23 cellular contexts compared by ENCODE assay signal in the genomic region with DNA sequence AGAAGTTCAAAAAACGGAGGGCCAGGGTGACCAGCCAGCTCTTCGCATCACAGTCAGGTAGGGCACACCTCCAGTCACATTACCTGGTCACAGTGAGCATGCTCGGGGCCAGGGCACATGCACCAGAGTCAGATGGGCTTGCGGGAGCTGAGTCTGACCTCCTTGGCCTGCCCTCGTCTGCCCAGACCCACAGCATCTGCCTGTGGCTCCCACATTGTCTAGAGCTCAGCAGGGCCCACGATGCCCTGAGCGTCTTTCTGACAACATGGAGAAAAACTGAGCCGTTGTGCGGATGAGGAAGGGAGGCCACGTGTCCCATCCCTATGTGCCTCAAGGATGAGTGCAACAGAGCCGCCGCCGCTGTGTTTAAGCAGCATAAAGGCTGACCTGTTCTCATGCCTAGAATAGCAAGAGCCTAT. TPM values are rescaled to one million over a fixed set of nuclear protein-coding genes. Genes with fewer than 3 reads are reported as not detected.
DNase-seq lines count a peak whose midpoint lies in the region; ATAC-seq, FAIRE-seq and TF ChIP-seq lines count a peak whose summit lies in the region.
"Had no signal": no experiment of that assay in that cellular context is flagged by ENCODE, and none has a peak within 500 bp of the region (broad histone marks: within the 10 kb centered on the region; RNA-seq: fewer than 3 reads in every experiment).

No MANE protein-coding gene starts in this region.

- H2BK12ac ChIP-seq in H1 (ENCODE audit: low read depth, low read length): 0 out of 2 replicates have a peak overlapping the region, but pooled peaks have one; percentile 60

- peaks cover 12% of the 10 kb centered on the region for H3K4me1 Mint-ChIP-seq in stimulated activated effector memory CD8-positive, alpha-beta T cell treated with anti-CD3 and anti-CD28 coated beads, Interleukin-12 subunit alpha, Interleukin-12 subunit beta, amount 100 ng/mL, for 72 hours

- 92% methylated on average over 11 of the region's 13 CpGs; no CpG with 5 or more reads in 1 of the 2 experiments for WGBS in H1 (ENCODE audit: extremely low coverage in 1 of 2, insufficient coverage in 1 of 2, insufficient read length in 1 of 2, insufficient replicate concordance in 2 of 2, low coverage in 1 of 2, low lambda C conversion rate in 2 of 2, missing lambda C conversion rate in 1 of 2), 2 experiments

- H3K9me3 ChIP-seq in H1 (ENCODE audit: insufficient read depth in 2 of 2, low read depth in 1 of 2, low read length in 1 of 2): no peaks in the 10 kb centered on the region

- H3K23me2 ChIP-seq in H1 (ENCODE audit: low read depth, low read length): no peaks in the 10 kb centered on the region

- no peaks in the 10 kb centered on the region for H3K79me1 ChIP-seq in H1 (ENCODE audit: low read depth, low read length)

- CTCF ChIA-PET in H1 (lab: Charles Lee; ENCODE audit: partially characterized antibody): interaction anchor here (1.5 kb wide), 1 partner anchor 27 kb away, joined by 4 read pairs; no protein-coding TSS in a partner anchor

- TF ChIP-seq POLR2A in H1 (IDR thresholded peaks at IDR 0.05; ENCODE audit: control extremely low read depth in 1 of 2, low read depth in 2 of 2, low read length in 2 of 2): no peak

- no peak for TF ChIP-seq EP300 in H1 (IDR thresholded peaks at IDR 0.05; ENCODE audit: borderline replicate concordance in 1 of 2, low read depth in 2 of 2, low read length in 2 of 2)

- no peak overlapping the region for H3K4me3 Mint-ChIP-seq in stimulated activated effector memory CD8-positive, alpha-beta T cell treated with anti-CD3 and anti-CD28 coated beads, Interleukin-12 subunit alpha, Interleukin-12 subunit beta, amount 100 ng/mL, for 72 hours
- H3K4me3 Mint-ChIP-seq: CD8-positive, alpha-beta T cell had no signal

- no peak overlapping the region for H2BK20ac ChIP-seq in H1 (ENCODE audit: low read length)

- H3K27me3 ChIP-seq in H1 (replicated peaks in 1 of 4; ENCODE audit: control insufficient read depth in 3 of 4, extremely low read depth in 1 of 4, insufficient read depth in 3 of 4, low read length in 3 of 4): no peaks in the 10 kb centered on the region

- POLR2A ChIA-PET in H1 (lab: Charles Lee; ENCODE audit: partially characterized antibody): no interaction called here

- H3K18ac ChIP-seq in H1 (ENCODE audit: extremely low read depth, low read length): no peak overlapping the region

- no peak overlapping the region for H2AFZ ChIP-seq in H1 (ENCODE audit: low read length)
- H2AFZ ChIP-seq: GM23248 had no signal

- H2BK15ac ChIP-seq in H1 (ENCODE audit: low read length): no peak overlapping the region

- no peak overlapping the region for H3K23ac ChIP-seq in H1 (ENCODE audit: insufficient read length)

- no peak for ATAC-seq in stimulated activated effector memory CD8-positive, alpha-beta T cell treated with anti-CD3 and anti-CD28 coated beads, Interleukin-12 subunit alpha, Interleukin-12 subunit beta, amount 100 ng/mL, for 72 hours
- ATAC-seq in HG03457 (IDR thresholded peaks at IDR 0.05; ENCODE audit: unreplicated experiment): no peak
- ATAC-seq: CD8-positive, alpha-beta T cell; HCT116; Panc1 had no signal

- H3K27ac Mint-ChIP-seq in stimulated activated effector memory CD8-positive, alpha-beta T cell treated with anti-CD3 and anti-CD28 coated beads, Interleukin-12 subunit alpha, Interleukin-12 subunit beta, amount 100 ng/mL, for 72 hours: peak overlapping the region; percentile 48
- H3K27ac Mint-ChIP-seq: CD8-positive, alpha-beta T cell had no signal

- H4K20me1 ChIP-seq in H1 (replicated peaks in 1 of 2; ENCODE audit: control insufficient read depth in 1 of 2, insufficient read depth in 2 of 2, low read length in 2 of 2): no peaks in the 10 kb centered on the region

- no peak overlapping the region for H3K4me3 ChIP-seq in H1 (ENCODE audit: extremely low read depth in 1 of 4, insufficient read depth in 2 of 4, low read depth in 3 of 4, low read length in 4 of 4)
- H3K4me3 ChIP-seq: GM23248 had no signal

- no peak overlapping the region for H3K27ac ChIP-seq in H1 (ENCODE audit: low read depth, low read length)
- H3K27ac ChIP-seq: GM23248 had no signal

- H3K56ac ChIP-seq in H1 (replicated peaks; ENCODE audit: insufficient read length, low read depth, low read length): no peak overlapping the region

- no peak overlapping the region for H3K9ac ChIP-seq in H1 (replicated peaks in 1 of 4; ENCODE audit: extremely low read depth in 1 of 4, low read depth in 3 of 4, low read length in 3 of 4)
- H3K9ac ChIP-seq: GM23248 had no signal

- no peak overlapping the region for H3K4me2 ChIP-seq in H1 (ENCODE audit: insufficient read depth in 1 of 2, low read depth in 2 of 2, low read length in 2 of 2)

- no peak overlapping the region for H2BK120ac ChIP-seq in H1 (replicated peaks; ENCODE audit: low read depth, low read length)

- no peaks in the 10 kb centered on the region for H3K9me3 Mint-ChIP-seq in stimulated activated effector memory CD8-positive, alpha-beta T cell treated with anti-CD3 and anti-CD28 coated beads, Interleukin-12 subunit alpha, Interleukin-12 subunit beta, amount 100 ng/mL, for 72 hours
- H3K9me3 Mint-ChIP-seq: CD8-positive, alpha-beta T cell had no signal

- H3K36me3 ChIP-seq in H1 (ENCODE audit: control insufficient read depth in 2 of 4, insufficient read depth in 4 of 4, low read length in 3 of 4): no peaks in the 10 kb centered on the region

- H3K36me3 Mint-ChIP-seq in stimulated activated effector memory CD8-positive, alpha-beta T cell treated with anti-CD3 and anti-CD28 coated beads, Interleukin-12 subunit alpha, Interleukin-12 subunit beta, amount 100 ng/mL, for 72 hours: peaks cover 5% of the 10 kb centered on the region
- H3K36me3 Mint-ChIP-seq: CD8-positive, alpha-beta T cell had no signal

- TF ChIP-seq CTCF in H1 (IDR thresholded peaks at IDR 0.05; ENCODE audit: control extremely low read depth in 1 of 3, insufficient read depth in 1 of 3, low read depth in 1 of 3, low read length in 3 of 3): no peak

- no peak overlapping the region for H4K91ac ChIP-seq in H1 (replicated peaks; ENCODE audit: insufficient read length, low read length)

- no peak overlapping the region for H2BK5ac ChIP-seq in H1 (ENCODE audit: low read depth, low read length)

- no peak overlapping the region; the same call in 1 of the 2 replicates for H2AK5ac ChIP-seq in H1 (ENCODE audit: low read depth, low read length)

- no peak for TF ChIP-seq RAD21 in H1 (IDR thresholded peaks at IDR 0.05 in 1 of 2, conservative IDR thresholded peaks at IDR 0.05 in 1 of 2; ENCODE audit: low read depth in 2 of 2, low read length in 2 of 2)

- no peak overlapping the region for H3K4ac ChIP-seq in H1 (replicated peaks; ENCODE audit: insufficient read length, low read depth, low read length)

- no peak for FAIRE-seq in H1 (lab: Jason Lieb, UNC)
- FAIRE-seq: GM12891, HTR-8/SVneo had no signal

- H3K14ac ChIP-seq in H1 (ENCODE audit: insufficient read length): no peak overlapping the region

- H3K79me2 ChIP-seq in H1 (ENCODE audit: control insufficient read depth in 1 of 2, insufficient read depth in 2 of 2, low read length in 2 of 2): no peaks in the 10 kb centered on the region

- peak; percentile 1 for DNase-seq in D341Med (ENCODE audit: low spot score)
- DNase-seq in H1 (ENCODE audit: low read depth in 1 of 2, low spot score in 2 of 2): peak in 1 of 2 experiments; percentile 35
- DNase-seq in mesenteric fat pad (ENCODE audit: low spot score): peak; percentile 51
- DNase-seq in stimulated activated effector memory CD8-positive, alpha-beta T cell treated with anti-CD3 and anti-CD28 coated beads, Interleukin-12 subunit alpha, Interleukin-12 subunit beta, amount 100 ng/mL, for 72 hours (ENCODE audit: low spot score in 2 of 2): no peak
- DNase-seq in NCI-H774 (lab: John Stamatoyannopoulos, UW): no peak
- DNase-seq in glomerular visceral epithelial cell (ENCODE audit: extremely low spot score): no peak
- no peak for DNase-seq in midbrain (lab: John Stamatoyannopoulos, UW)
- DNase-seq: AML-193; C1 segment of cervical spinal cord; GM23248; KG1; NCI-H1092 treated with DMSO at 0.1 percent for 48 hours; NCI-H1436 treated with DMSO at 0.1 percent for 48 hours; NCI-H226; NCI-H748 treated with DMSO at 0.1 percent for 48 hours; NK-92 treated with Interleukin-12 subunit alpha and Interleukin-12 subunit beta, amount 100 ng/mL, for 24 hours had no signal

- no peaks in the 10 kb centered on the region for H3K4me1 ChIP-seq in H1 (replicated peaks in 1 of 4; ENCODE audit: control insufficient read depth in 3 of 4, insufficient read depth in 4 of 4, low read length in 3 of 4)

- H4K5ac ChIP-seq in H1 (ENCODE audit: insufficient read length, low read depth, low read length): no peak overlapping the region

- no peak overlapping the region; the same call in 1 of the 2 replicates for H4K8ac ChIP-seq in H1 (ENCODE audit: extremely low read depth, insufficient read depth, low read length)

TF ChIP-seq in H1, 55 proteins besides CTCF, POLR2A, EP300 and RAD21 (continues in another document):
- no peak for TF ChIP-seq KDM4A (IDR thresholded peaks at IDR 0.05; ENCODE audit: low read depth, low read length, severe bottlenecking)
- no peak for TF ChIP-seq POU5F1 (IDR thresholded peaks at IDR 0.05; ENCODE audit: low read depth, low read length)
- no peak for TF ChIP-seq TAF1 (IDR thresholded peaks at IDR 0.05; ENCODE audit: low read depth, low read length)
- no peak for TF ChIP-seq NANOG (IDR thresholded peaks at IDR 0.05; ENCODE audit: insufficient read depth, low read depth, low read length, poor library complexity, severe bottlenecking)
- TF ChIP-seq CHD1 (IDR thresholded peaks at IDR 0.05; ENCODE audit: low read depth, low read length): no peak
- no peak for TF ChIP-seq YY1 (IDR thresholded peaks at IDR 0.05; ENCODE audit: low read depth, low read length)

RNA-seq across cellular contexts. Expression of a gene that starts 37.6 kb away (rescaled TPM):
- 0.07 and 0.50 TPM in 2 replicates for total RNA-seq in H1 (2021; fragmentation: NEBNext Ultra II Directional; extraction: Animal tissue kit (Norgen Biotek cat#: 25700))
- polyA plus RNA-seq in H1 (2011; rRNA removed): 0.25 and 0.38 TPM in 2 replicates
- polyA plus RNA-seq in H1 (2011; cell fraction: cytosol; rRNA removed): 0.30 TPM
- polyA plus RNA-seq in H1 (2011; cell fraction: nucleus; rRNA removed): 0.33 TPM
- 0.08 to 0.38 TPM (median 0.21 TPM) in 4 replicates for polyA plus RNA-seq in H1 (2012, experiment 1 of 2)
- polyA plus RNA-seq in H1 (2012, experiment 2 of 2): 0.07 TPM
- polyA plus RNA-seq in H1 (2013, experiment 1 of 2): 0.30 TPM
- 0.29 TPM for polyA plus RNA-seq in H1 (2013, experiment 2 of 2)
- polyA minus RNA-seq in H1 (2011; rRNA and poly(A)+ RNA removed): 0.07 and 0.28 TPM in 2 replicates
- not detected for polyA minus RNA-seq in H1 (2011; cell fraction: cytosol; rRNA and poly(A)+ RNA removed)
- polyA minus RNA-seq in H1 (2011; cell fraction: nucleus; rRNA and poly(A)+ RNA removed): not detected
- total RNA-seq in mesenteric fat pad: 7.9 TPM
- total RNA-seq: GM23248 had no signal
- polyA plus RNA-seq: AG04450, GM23248 had no signal

Comparison
In these comparisons a context has a peak if more than half of its experiments do, and no peak if none do; other contexts are left out.
1. DNase-seq: peak in D341Med (single experiment) and mesenteric fat pad (single experiment); none in stimulated activated effector memory CD8-positive, alpha-beta T cell treated with anti-CD3 and anti-CD28 coated beads, Interleukin-12 subunit alpha, Interleukin-12 subunit beta, amount 100 ng/mL, for 72 hours (0 of 2), NCI-H774 (single experiment), glomerular visceral epithelial cell (single experiment) and midbrain (single experiment).